ENCODE assay signal across 1 cellular context in the genomic region with DNA sequence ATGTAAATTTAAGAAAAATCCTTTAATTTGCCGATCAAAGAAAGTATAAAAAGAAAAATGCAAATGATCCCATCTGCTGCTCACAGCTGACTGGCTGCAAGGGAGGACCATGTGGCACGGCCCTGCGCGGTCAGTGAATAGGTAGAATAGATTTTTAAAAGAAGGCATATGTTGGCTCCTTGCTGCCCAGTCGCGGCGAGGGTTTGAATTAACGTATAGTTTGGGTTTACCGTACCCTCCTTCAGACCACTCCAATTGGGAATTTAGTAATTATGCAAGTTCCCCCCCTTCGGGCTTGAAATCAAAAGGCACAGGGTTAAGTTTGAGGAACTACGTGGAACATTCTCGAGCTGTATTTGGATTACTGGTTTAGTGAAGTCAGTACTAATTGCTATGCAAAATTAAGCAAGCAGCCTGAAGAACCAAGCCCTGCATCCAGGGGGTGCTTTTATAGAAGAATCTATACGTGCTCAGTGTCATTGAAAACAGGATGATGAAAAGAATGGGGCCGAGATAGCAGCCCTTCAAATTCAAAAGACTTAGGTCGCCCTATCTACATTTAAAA.
TF ChIP-seq lines count a peak whose summit lies in the region.

No MANE protein-coding gene starts in this region.

TF ChIP-seq in K562, 482 proteins besides CTCF, POLR2A, EP300 and RAD21 (continued from another document):
- TF ChIP-seq, protein P1, sequence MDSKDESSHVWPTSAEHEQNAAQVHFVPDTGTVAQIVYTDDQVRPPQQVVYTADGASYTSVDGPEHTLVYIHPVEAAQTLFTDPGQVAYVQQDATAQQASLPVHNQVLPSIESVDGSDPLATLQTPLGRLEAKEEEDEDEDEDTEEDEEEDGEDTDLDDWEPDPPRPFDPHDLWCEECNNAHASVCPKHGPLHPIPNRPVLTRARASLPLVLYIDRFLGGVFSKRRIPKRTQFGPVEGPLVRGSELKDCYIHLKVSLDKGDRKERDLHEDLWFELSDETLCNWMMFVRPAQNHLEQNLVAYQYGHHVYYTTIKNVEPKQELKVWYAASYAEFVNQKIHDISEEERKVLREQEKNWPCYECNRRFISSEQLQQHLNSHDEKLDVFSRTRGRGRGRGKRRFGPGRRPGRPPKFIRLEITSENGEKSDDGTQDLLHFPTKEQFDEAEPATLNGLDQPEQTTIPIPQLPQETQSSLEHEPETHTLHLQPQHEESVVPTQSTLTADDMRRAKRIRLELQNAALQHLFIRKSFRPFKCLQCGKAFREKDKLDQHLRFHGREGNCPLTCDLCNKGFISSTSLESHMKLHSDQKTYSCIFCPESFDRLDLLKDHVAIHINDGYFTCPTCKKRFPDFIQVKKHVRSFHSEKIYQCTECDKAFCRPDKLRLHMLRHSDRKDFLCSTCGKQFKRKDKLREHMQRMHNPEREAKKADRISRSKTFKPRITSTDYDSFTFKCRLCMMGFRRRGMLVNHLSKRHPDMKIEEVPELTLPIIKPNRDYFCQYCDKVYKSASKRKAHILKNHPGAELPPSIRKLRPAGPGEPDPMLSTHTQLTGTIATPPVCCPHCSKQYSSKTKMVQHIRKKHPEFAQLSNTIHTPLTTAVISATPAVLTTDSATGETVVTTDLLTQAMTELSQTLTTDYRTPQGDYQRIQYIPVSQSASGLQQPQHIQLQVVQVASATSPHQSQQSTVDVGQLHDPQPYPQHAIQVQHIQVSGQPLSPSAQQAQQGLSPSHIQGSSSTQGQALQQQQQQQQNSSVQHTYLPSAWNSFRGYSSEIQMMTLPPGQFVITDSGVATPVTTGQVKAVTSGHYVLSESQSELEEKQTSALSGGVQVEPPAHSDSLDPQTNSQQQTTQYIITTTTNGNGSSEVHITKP (IDR thresholded peaks at IDR 0.05; ENCODE audit: partially characterized antibody): peak; percentile 37
- TF ChIP-seq EGR1 (conservative IDR thresholded peaks at IDR 0.05) (no peak), YBX1 (IDR thresholded peaks at IDR 0.05) (no peak)
- TF ChIP-seq, protein P2, sequence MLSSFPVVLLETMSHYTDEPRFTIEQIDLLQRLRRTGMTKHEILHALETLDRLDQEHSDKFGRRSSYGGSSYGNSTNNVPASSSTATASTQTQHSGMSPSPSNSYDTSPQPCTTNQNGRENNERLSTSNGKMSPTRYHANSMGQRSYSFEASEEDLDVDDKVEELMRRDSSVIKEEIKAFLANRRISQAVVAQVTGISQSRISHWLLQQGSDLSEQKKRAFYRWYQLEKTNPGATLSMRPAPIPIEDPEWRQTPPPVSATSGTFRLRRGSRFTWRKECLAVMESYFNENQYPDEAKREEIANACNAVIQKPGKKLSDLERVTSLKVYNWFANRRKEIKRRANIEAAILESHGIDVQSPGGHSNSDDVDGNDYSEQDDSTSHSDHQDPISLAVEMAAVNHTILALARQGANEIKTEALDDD (IDR thresholded peaks at IDR 0.05): peak; percentile 50; the same call in 1 of the 2 replicates
- TF ChIP-seq, protein P3, sequence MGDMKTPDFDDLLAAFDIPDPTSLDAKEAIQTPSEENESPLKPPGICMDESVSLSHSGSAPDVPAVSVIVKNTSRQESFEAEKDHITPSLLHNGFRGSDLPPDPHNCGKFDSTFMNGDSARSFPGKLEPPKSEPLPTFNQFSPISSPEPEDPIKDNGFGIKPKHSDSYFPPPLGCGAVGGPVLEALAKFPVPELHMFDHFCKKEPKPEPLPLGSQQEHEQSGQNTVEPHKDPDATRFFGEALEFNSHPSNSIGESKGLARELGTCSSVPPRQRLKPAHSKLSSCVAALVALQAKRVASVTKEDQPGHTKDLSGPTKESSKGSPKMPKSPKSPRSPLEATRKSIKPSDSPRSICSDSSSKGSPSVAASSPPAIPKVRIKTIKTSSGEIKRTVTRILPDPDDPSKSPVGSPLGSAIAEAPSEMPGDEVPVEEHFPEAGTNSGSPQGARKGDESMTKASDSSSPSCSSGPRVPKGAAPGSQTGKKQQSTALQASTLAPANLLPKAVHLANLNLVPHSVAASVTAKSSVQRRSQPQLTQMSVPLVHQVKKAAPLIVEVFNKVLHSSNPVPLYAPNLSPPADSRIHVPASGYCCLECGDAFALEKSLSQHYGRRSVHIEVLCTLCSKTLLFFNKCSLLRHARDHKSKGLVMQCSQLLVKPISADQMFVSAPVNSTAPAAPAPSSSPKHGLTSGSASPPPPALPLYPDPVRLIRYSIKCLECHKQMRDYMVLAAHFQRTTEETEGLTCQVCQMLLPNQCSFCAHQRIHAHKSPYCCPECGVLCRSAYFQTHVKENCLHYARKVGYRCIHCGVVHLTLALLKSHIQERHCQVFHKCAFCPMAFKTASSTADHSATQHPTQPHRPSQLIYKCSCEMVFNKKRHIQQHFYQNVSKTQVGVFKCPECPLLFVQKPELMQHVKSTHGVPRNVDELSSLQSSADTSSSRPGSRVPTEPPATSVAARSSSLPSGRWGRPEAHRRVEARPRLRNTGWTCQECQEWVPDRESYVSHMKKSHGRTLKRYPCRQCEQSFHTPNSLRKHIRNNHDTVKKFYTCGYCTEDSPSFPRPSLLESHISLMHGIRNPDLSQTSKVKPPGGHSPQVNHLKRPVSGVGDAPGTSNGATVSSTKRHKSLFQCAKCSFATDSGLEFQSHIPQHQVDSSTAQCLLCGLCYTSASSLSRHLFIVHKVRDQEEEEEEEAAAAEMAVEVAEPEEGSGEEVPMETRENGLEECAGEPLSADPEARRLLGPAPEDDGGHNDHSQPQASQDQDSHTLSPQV (IDR thresholded peaks at IDR 0.05): 0 out of 2 replicates have a peak, but pooled peaks have one; percentile 49
